33 cellular contexts compared by ENCODE assay signal in the genomic region with DNA sequence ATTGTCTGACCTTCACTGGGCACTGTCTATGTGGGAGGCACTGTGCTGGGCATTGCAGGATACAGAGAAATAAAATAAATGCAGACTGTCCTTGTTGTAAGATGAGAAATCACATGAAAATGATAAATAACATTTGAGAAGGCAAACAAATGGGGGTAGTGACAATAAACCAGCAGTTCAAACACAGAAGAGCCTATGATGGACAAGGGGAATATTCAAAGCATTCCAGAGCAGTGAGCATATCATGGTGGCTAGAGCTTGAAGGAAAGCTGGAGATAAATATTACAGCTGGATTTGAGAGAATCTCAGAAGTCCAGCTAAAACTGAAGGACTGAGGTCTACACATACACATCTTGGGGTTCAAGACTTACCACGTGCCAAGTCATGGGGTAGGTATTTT.
"Had no signal": no experiment of that assay in that cellular context is flagged by ENCODE, and none has a peak within 500 bp of the region (broad histone marks: within the 10 kb centered on the region; RNA-seq: fewer than 3 reads in every experiment).

No MANE protein-coding gene starts in this region.

- H3K9me3 ChIP-seq: body of pancreas had no signal

- H3K27me3 ChIP-seq: ascending aorta, body of pancreas, breast epithelium had no signal

- H3K4me1 ChIP-seq: ascending aorta, body of pancreas, breast epithelium, Peyer's patch had no signal

- H3K27me3 Mint-ChIP-seq: activated CD4-positive, alpha-beta memory T cell treated with anti-CD3 and anti-CD28 coated beads, Interleukin-2, amount 10 ng/mL, durations not matched to agents 7 days and 5 days; activated CD8-positive, alpha-beta memory T cell treated with anti-CD3 and anti-CD28 coated beads, Interleukin-2, amount 10 ng/mL, durations not matched to agents 7 days and 5 days had no signal

- H3K36me3 ChIP-seq: ascending aorta, breast epithelium, Peyer's patch had no signal

- H3K4me3 ChIP-seq: ascending aorta, body of pancreas, breast epithelium, Peyer's patch had no signal

- H3K27ac Mint-ChIP-seq: activated CD4-positive, alpha-beta memory T cell treated with anti-CD3 and anti-CD28 coated beads, Interleukin-2, amount 10 ng/mL, durations not matched to agents 7 days and 5 days; activated CD8-positive, alpha-beta memory T cell treated with anti-CD3 and anti-CD28 coated beads, Interleukin-2, amount 10 ng/mL, durations not matched to agents 7 days and 5 days; activated naive CD8-positive, alpha-beta T cell treated with anti-CD3 and anti-CD28 coated beads for 36 hours had no signal

- H3K36me3 Mint-ChIP-seq: activated CD8-positive, alpha-beta memory T cell treated with anti-CD3 and anti-CD28 coated beads, Interleukin-2, amount 10 ng/mL, durations not matched to agents 7 days and 5 days; activated naive CD8-positive, alpha-beta T cell treated with anti-CD3 and anti-CD28 coated beads for 36 hours had no signal

- H3K27ac ChIP-seq: ascending aorta, body of pancreas, breast epithelium, Peyer's patch, WERI-Rb-1 had no signal

- ATAC-seq: activated CD8-positive, alpha-beta memory T cell treated with anti-CD3 and anti-CD28 coated beads, Interleukin-2, amount 10 ng/mL, durations not matched to agents 7 days and 5 days; body of pancreas; PC-3 had no signal

- H3K4me3 Mint-ChIP-seq: activated CD4-positive, alpha-beta memory T cell treated with anti-CD3 and anti-CD28 coated beads, Interleukin-2, amount 10 ng/mL, durations not matched to agents 7 days and 5 days; activated CD8-positive, alpha-beta memory T cell treated with anti-CD3 and anti-CD28 coated beads, Interleukin-2, amount 10 ng/mL, durations not matched to agents 7 days and 5 days; activated naive CD8-positive, alpha-beta T cell treated with anti-CD3 and anti-CD28 coated beads for 36 hours had no signal

- H3K4me1 Mint-ChIP-seq: activated CD4-positive, alpha-beta memory T cell treated with anti-CD3 and anti-CD28 coated beads, Interleukin-2, amount 10 ng/mL, durations not matched to agents 7 days and 5 days; activated CD8-positive, alpha-beta memory T cell treated with anti-CD3 and anti-CD28 coated beads, Interleukin-2, amount 10 ng/mL, durations not matched to agents 7 days and 5 days; activated naive CD8-positive, alpha-beta T cell treated with anti-CD3 and anti-CD28 coated beads for 36 hours had no signal

- DNase-seq: activated CD4-positive, alpha-beta memory T cell treated with anti-CD3 and anti-CD28 coated beads, Interleukin-2, amount 10 ng/mL, durations not matched to agents 7 days and 5 days; activated CD4-positive, alpha-beta T cell treated with anti-CD3 and anti-CD28 coated beads for 1 hour; activated CD4-positive, alpha-beta T cell treated with anti-CD3 and anti-CD28 coated beads for 48 hours; activated CD4-positive, CD25-positive, alpha-beta regulatory T cell; activated CD8-positive, alpha-beta memory T cell treated with anti-CD3 and anti-CD28 coated beads for 24 hours; activated CD8-positive, alpha-beta memory T cell treated with anti-CD3 and anti-CD28 coated beads, Interleukin-2, amount 10 ng/mL, durations not matched to agents 7 days and 5 days; activated CD8-positive, alpha-beta memory T cell treated with anti-CD3 and anti-CD28 coated beads, Interleukin-2, amount 50 U/mL, for 48 hours; activated effector memory CD4-positive, alpha-beta T cell treated with Interleukin-2 at 50 U/mL for 16 hours; activated naive CD4-positive, alpha-beta T cell treated with anti-CD3 and anti-CD28 coated beads, Interleukin-2, amount 50 U/mL, for 16 hours; activated naive CD8-positive, alpha-beta T cell treated with anti-CD3 and anti-CD28 coated beads for 36 hours; activated T-cell treated with anti-CD3 and anti-CD28 coated beads, Interleukin-2, amount 50 U/mL, for 48 hours; amygdala; body of pancreas; NCI-H1105; NCI-H1436; NCI-H1694; NCI-H1930; NCI-H2081 treated with DMSO at 0.1 percent for 48 hours; NCI-H510A; NCI-H526; NCI-H748 treated with DMSO at 0.1 percent for 48 hours; NK-92 treated with Interleukin-12 subunit alpha and Interleukin-12 subunit beta, amount 100 ng/mL, for 24 hours; PC-3; Peyer's patch; RPMI8226; SHP77 treated with DMSO at 0.1 percent for 48 hours; SW 1271; T-helper 1 cell; T-helper 2 cell; T1000; WERI-Rb-1 had no signal
